In the genomic region with DNA sequence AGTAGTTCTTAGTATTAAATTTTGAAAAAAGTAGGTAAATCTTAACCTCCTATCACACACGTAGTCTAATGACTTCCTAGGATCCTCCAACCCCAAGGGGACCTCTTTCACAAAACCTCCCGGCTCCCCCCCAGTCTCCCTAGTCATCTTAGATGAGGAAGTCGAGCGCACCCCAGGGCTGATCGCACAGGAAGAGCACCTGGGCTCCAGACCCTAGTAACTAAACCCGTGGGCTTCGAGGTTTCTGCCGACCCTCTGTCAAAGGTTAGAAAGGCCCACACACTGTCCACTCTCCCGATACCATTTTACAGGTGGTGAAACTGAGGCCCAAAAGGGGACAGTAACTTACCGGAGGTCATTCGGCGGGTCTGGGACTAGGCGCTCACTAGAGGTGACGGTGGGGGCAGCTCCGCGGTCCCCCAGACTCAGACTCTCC, we compare ENCODE assay signal across 1 cellular context.
TF ChIP-seq lines count a peak whose summit lies in the region.

No MANE protein-coding gene starts in this region.

TF ChIP-seq in K562, 482 proteins besides CTCF, POLR2A, EP300 and RAD21 (continued from another document and continues in another):
- TF ChIP-seq, protein P1, sequence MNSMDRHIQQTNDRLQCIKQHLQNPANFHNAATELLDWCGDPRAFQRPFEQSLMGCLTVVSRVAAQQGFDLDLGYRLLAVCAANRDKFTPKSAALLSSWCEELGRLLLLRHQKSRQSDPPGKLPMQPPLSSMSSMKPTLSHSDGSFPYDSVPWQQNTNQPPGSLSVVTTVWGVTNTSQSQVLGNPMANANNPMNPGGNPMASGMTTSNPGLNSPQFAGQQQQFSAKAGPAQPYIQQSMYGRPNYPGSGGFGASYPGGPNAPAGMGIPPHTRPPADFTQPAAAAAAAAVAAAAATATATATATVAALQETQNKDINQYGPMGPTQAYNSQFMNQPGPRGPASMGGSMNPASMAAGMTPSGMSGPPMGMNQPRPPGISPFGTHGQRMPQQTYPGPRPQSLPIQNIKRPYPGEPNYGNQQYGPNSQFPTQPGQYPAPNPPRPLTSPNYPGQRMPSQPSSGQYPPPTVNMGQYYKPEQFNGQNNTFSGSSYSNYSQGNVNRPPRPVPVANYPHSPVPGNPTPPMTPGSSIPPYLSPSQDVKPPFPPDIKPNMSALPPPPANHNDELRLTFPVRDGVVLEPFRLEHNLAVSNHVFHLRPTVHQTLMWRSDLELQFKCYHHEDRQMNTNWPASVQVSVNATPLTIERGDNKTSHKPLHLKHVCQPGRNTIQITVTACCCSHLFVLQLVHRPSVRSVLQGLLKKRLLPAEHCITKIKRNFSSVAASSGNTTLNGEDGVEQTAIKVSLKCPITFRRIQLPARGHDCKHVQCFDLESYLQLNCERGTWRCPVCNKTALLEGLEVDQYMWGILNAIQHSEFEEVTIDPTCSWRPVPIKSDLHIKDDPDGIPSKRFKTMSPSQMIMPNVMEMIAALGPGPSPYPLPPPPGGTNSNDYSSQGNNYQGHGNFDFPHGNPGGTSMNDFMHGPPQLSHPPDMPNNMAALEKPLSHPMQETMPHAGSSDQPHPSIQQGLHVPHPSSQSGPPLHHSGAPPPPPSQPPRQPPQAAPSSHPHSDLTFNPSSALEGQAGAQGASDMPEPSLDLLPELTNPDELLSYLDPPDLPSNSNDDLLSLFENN (IDR thresholded peaks at IDR 0.05; ENCODE audit: low read depth in 2 of 2, low read length in 2 of 2), result no peak
- TF ChIP-seq KLF16 (IDR thresholded peaks at IDR 0.05) (no peak), HMGN3 (IDR thresholded peaks at IDR 0.05; ENCODE audit: borderline replicate concordance, extremely low read depth, insufficient read length, low read depth, low read length) (no peak), ZC3H11A (IDR thresholded peaks at IDR 0.05; ENCODE audit: low read depth, low read length) (no peak), ZNF311 (CRISPR knock-in tag; IDR thresholded peaks at IDR 0.05) (no peak), POLR3A (IDR thresholded peaks at IDR 0.05; ENCODE audit: borderline replicate concordance, extremely low read depth, insufficient read depth, insufficient read length) (no peak), MXI1 (IDR thresholded peaks at IDR 0.05; ENCODE audit: low read depth, low read length) (no peak), TCF7L2 (IDR thresholded peaks at IDR 0.05; ENCODE audit: low read depth, low read length) (no peak), POLR2AphosphoS2 (IDR thresholded peaks at IDR 0.05; ENCODE audit: low read length) (no peak), KAT7 (CRISPR knock-in tag; IDR thresholded peaks at IDR 0.05; ENCODE audit: borderline replicate concordance) (peak; percentile 76; the same call in 1 of the 2 replicates), DACH1 (IDR thresholded peaks at IDR 0.05; ENCODE audit: partially characterized antibody) (no peak), MCM2 (IDR thresholded peaks at IDR 0.05; ENCODE audit: low read depth) (no peak), NFXL1 (CRISPR knock-in tag; IDR thresholded peaks at IDR 0.05) (no peak), ARNT (IDR thresholded peaks at IDR 0.05) (no peak), DDX20 (tag; IDR thresholded peaks at IDR 0.05; ENCODE audit: low read depth) (no peak), SMAD3 (CRISPR knock-in tag; conservative IDR thresholded peaks at IDR 0.05) (no peak), ZNF23 (CRISPR knock-in tag; IDR thresholded peaks at IDR 0.05) (no peak), BCOR (IDR thresholded peaks at IDR 0.05) (peak; percentile 93), CHCHD3 (CRISPR knock-in tag; IDR thresholded peaks at IDR 0.05) (no peak), ZNF224 (CRISPR knock-in tag; IDR thresholded peaks at IDR 0.05) (no peak), NUFIP1 (IDR thresholded peaks at IDR 0.05; ENCODE audit: partially characterized antibody) (no peak), TAL1 (IDR thresholded peaks at IDR 0.05) (no peak), FOXJ2 (tag; IDR thresholded peaks at IDR 0.05) (no peak), ZNF764 (CRISPR knock-in tag; IDR thresholded peaks at IDR 0.05; ENCODE audit: low read depth) (0 out of 2 replicates have a peak, but pooled peaks have one; percentile 52)
- TF ChIP-seq, protein P2, sequence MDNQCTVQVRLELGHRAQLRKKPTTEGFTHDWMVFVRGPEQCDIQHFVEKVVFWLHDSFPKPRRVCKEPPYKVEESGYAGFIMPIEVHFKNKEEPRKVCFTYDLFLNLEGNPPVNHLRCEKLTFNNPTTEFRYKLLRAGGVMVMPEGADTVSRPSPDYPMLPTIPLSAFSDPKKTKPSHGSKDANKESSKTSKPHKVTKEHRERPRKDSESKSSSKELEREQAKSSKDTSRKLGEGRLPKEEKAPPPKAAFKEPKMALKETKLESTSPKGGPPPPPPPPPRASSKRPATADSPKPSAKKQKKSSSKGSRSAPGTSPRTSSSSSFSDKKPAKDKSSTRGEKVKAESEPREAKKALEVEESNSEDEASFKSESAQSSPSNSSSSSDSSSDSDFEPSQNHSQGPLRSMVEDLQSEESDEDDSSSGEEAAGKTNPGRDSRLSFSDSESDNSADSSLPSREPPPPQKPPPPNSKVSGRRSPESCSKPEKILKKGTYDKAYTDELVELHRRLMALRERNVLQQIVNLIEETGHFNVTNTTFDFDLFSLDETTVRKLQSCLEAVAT (IDR thresholded peaks at IDR 0.05), result peak in 1 of 2 experiments; percentile 74; a peak in 1 of 4 replicates
- TF ChIP-seq, protein P3, sequence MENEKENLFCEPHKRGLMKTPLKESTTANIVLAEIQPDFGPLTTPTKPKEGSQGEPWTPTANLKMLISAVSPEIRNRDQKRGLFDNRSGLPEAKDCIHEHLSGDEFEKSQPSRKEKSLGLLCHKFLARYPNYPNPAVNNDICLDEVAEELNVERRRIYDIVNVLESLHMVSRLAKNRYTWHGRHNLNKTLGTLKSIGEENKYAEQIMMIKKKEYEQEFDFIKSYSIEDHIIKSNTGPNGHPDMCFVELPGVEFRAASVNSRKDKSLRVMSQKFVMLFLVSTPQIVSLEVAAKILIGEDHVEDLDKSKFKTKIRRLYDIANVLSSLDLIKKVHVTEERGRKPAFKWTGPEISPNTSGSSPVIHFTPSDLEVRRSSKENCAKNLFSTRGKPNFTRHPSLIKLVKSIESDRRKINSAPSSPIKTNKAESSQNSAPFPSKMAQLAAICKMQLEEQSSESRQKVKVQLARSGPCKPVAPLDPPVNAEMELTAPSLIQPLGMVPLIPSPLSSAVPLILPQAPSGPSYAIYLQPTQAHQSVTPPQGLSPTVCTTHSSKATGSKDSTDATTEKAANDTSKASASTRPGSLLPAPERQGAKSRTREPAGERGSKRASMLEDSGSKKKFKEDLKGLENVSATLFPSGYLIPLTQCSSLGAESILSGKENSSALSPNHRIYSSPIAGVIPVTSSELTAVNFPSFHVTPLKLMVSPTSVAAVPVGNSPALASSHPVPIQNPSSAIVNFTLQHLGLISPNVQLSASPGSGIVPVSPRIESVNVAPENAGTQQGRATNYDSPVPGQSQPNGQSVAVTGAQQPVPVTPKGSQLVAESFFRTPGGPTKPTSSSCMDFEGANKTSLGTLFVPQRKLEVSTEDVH (IDR thresholded peaks at IDR 0.05; ENCODE audit: low read depth, partially characterized antibody), result no peak
- TF ChIP-seq, protein P4, sequence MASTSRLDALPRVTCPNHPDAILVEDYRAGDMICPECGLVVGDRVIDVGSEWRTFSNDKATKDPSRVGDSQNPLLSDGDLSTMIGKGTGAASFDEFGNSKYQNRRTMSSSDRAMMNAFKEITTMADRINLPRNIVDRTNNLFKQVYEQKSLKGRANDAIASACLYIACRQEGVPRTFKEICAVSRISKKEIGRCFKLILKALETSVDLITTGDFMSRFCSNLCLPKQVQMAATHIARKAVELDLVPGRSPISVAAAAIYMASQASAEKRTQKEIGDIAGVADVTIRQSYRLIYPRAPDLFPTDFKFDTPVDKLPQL (IDR thresholded peaks at IDR 0.05; ENCODE audit: extremely low read depth, insufficient read length), result no peak
- TF ChIP-seq, protein P5, sequence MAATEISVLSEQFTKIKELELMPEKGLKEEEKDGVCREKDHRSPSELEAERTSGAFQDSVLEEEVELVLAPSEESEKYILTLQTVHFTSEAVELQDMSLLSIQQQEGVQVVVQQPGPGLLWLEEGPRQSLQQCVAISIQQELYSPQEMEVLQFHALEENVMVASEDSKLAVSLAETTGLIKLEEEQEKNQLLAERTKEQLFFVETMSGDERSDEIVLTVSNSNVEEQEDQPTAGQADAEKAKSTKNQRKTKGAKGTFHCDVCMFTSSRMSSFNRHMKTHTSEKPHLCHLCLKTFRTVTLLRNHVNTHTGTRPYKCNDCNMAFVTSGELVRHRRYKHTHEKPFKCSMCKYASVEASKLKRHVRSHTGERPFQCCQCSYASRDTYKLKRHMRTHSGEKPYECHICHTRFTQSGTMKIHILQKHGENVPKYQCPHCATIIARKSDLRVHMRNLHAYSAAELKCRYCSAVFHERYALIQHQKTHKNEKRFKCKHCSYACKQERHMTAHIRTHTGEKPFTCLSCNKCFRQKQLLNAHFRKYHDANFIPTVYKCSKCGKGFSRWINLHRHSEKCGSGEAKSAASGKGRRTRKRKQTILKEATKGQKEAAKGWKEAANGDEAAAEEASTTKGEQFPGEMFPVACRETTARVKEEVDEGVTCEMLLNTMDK (IDR thresholded peaks at IDR 0.05; ENCODE audit: borderline replicate concordance, insufficient read depth, low read depth, low read length, poor library complexity, severe bottlenecking), result no peak
- TF ChIP-seq, protein P6, sequence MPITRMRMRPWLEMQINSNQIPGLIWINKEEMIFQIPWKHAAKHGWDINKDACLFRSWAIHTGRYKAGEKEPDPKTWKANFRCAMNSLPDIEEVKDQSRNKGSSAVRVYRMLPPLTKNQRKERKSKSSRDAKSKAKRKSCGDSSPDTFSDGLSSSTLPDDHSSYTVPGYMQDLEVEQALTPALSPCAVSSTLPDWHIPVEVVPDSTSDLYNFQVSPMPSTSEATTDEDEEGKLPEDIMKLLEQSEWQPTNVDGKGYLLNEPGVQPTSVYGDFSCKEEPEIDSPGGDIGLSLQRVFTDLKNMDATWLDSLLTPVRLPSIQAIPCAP (CRISPR knock-in tag; IDR thresholded peaks at IDR 0.05; ENCODE audit: borderline replicate concordance), result no peak
- TF ChIP-seq, protein P7, sequence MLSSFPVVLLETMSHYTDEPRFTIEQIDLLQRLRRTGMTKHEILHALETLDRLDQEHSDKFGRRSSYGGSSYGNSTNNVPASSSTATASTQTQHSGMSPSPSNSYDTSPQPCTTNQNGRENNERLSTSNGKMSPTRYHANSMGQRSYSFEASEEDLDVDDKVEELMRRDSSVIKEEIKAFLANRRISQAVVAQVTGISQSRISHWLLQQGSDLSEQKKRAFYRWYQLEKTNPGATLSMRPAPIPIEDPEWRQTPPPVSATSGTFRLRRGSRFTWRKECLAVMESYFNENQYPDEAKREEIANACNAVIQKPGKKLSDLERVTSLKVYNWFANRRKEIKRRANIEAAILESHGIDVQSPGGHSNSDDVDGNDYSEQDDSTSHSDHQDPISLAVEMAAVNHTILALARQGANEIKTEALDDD (IDR thresholded peaks at IDR 0.05), result peak; percentile 55
- TF ChIP-seq, protein P8, sequence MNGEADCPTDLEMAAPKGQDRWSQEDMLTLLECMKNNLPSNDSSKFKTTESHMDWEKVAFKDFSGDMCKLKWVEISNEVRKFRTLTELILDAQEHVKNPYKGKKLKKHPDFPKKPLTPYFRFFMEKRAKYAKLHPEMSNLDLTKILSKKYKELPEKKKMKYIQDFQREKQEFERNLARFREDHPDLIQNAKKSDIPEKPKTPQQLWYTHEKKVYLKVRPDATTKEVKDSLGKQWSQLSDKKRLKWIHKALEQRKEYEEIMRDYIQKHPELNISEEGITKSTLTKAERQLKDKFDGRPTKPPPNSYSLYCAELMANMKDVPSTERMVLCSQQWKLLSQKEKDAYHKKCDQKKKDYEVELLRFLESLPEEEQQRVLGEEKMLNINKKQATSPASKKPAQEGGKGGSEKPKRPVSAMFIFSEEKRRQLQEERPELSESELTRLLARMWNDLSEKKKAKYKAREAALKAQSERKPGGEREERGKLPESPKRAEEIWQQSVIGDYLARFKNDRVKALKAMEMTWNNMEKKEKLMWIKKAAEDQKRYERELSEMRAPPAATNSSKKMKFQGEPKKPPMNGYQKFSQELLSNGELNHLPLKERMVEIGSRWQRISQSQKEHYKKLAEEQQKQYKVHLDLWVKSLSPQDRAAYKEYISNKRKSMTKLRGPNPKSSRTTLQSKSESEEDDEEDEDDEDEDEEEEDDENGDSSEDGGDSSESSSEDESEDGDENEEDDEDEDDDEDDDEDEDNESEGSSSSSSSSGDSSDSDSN (IDR thresholded peaks at IDR 0.05; ENCODE audit: borderline replicate concordance in 1 of 2, low read depth in 2 of 2, low read length in 2 of 2), result no peak; a peak in 1 of 4 replicates
- TF ChIP-seq, protein P9, sequence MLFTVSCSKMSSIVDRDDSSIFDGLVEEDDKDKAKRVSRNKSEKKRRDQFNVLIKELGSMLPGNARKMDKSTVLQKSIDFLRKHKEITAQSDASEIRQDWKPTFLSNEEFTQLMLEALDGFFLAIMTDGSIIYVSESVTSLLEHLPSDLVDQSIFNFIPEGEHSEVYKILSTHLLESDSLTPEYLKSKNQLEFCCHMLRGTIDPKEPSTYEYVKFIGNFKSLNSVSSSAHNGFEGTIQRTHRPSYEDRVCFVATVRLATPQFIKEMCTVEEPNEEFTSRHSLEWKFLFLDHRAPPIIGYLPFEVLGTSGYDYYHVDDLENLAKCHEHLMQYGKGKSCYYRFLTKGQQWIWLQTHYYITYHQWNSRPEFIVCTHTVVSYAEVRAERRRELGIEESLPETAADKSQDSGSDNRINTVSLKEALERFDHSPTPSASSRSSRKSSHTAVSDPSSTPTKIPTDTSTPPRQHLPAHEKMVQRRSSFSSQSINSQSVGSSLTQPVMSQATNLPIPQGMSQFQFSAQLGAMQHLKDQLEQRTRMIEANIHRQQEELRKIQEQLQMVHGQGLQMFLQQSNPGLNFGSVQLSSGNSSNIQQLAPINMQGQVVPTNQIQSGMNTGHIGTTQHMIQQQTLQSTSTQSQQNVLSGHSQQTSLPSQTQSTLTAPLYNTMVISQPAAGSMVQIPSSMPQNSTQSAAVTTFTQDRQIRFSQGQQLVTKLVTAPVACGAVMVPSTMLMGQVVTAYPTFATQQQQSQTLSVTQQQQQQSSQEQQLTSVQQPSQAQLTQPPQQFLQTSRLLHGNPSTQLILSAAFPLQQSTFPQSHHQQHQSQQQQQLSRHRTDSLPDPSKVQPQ (CRISPR knock-in tag; IDR thresholded peaks at IDR 0.05; ENCODE audit: borderline replicate concordance), result no peak
- TF ChIP-seq, protein P10, sequence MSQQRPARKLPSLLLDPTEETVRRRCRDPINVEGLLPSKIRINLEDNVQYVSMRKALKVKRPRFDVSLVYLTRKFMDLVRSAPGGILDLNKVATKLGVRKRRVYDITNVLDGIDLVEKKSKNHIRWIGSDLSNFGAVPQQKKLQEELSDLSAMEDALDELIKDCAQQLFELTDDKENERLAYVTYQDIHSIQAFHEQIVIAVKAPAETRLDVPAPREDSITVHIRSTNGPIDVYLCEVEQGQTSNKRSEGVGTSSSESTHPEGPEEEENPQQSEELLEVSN (IDR thresholded peaks at IDR 0.05; ENCODE audit: borderline replicate concordance in 1 of 2, extremely low read depth in 1 of 2, insufficient read depth in 1 of 2, insufficient read length in 1 of 2, low read depth in 1 of 2, low read length in 1 of 2, poor library complexity in 1 of 2, severe bottlenecking in 1 of 2), result no peak
- TF ChIP-seq, protein P11, sequence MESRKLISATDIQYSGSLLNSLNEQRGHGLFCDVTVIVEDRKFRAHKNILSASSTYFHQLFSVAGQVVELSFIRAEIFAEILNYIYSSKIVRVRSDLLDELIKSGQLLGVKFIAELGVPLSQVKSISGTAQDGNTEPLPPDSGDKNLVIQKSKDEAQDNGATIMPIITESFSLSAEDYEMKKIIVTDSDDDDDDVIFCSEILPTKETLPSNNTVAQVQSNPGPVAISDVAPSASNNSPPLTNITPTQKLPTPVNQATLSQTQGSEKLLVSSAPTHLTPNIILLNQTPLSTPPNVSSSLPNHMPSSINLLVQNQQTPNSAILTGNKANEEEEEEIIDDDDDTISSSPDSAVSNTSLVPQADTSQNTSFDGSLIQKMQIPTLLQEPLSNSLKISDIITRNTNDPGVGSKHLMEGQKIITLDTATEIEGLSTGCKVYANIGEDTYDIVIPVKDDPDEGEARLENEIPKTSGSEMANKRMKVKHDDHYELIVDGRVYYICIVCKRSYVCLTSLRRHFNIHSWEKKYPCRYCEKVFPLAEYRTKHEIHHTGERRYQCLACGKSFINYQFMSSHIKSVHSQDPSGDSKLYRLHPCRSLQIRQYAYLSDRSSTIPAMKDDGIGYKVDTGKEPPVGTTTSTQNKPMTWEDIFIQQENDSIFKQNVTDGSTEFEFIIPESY (CRISPR knock-in tag; IDR thresholded peaks at IDR 0.05), result no peak
